9 cellular contexts compared by ENCODE assay signal in genomic region chr15:89654311-89654761, GRCh38. TPM values are rescaled to one million over a fixed set of nuclear protein-coding genes. Genes with fewer than 3 reads are reported as not detected.
DNase-seq lines count a peak whose midpoint lies in the region; ATAC-seq, FAIRE-seq and TF ChIP-seq lines count a peak whose summit lies in the region.
"Had no signal": no experiment of that assay in that cellular context is flagged by ENCODE, and none has a peak within 500 bp of the region (broad histone marks: within the 10 kb centered on the region; RNA-seq: fewer than 3 reads in every experiment).

No MANE protein-coding gene starts in this region.

- H3K27me3 Mint-ChIP-seq in T-helper 1 cell treated with Interleukin-12 subunit alpha and Interleukin-12 subunit beta and Interleukin-4 antibody, amounts not matched to agents 30 μg/mL and 1 μg/mL, for 36 hours (ENCODE audit: low read depth): peaks cover 42% of the 10 kb centered on the region
- peaks cover 51% of the 10 kb centered on the region for H3K27me3 Mint-ChIP-seq in activated naive CD8-positive, alpha-beta T cell treated with anti-CD3 and anti-CD28 coated beads for 36 hours
- peaks cover 1 to 15% (median 4%) of the 10 kb centered on the region in 3 donors for H3K27me3 Mint-ChIP-seq in immature natural killer cell (ENCODE audit: low read depth in 3 of 3)

- H3K9me3 Mint-ChIP-seq in T-helper 1 cell treated with Interleukin-12 subunit alpha and Interleukin-12 subunit beta and Interleukin-4 antibody, amounts not matched to agents 30 μg/mL and 1 μg/mL, for 36 hours: no peaks in the 10 kb centered on the region
- no peaks in the 10 kb centered on the region for H3K9me3 Mint-ChIP-seq in activated naive CD8-positive, alpha-beta T cell treated with anti-CD3 and anti-CD28 coated beads for 36 hours
- H3K9me3 Mint-ChIP-seq in immature natural killer cell: no peaks in the 10 kb centered on the region

- H3K27ac ChIP-seq in testis: peak overlapping the region in 1 of 2 donors; percentile 30

- peak overlapping the region; percentile 63 to 72 for H3K4me3 ChIP-seq in testis

- H3K36me3 Mint-ChIP-seq in T-helper 1 cell treated with Interleukin-12 subunit alpha and Interleukin-12 subunit beta and Interleukin-4 antibody, amounts not matched to agents 30 μg/mL and 1 μg/mL, for 36 hours (ENCODE audit: low read depth): peaks cover 4% of the 10 kb centered on the region
- peaks cover 3% of the 10 kb centered on the region for H3K36me3 Mint-ChIP-seq in activated naive CD8-positive, alpha-beta T cell treated with anti-CD3 and anti-CD28 coated beads for 36 hours
- H3K36me3 Mint-ChIP-seq in immature natural killer cell: peaks cover 0 to 5% (median 0%) of the 10 kb centered on the region in 3 donors

- peaks cover 10% of the 10 kb centered on the region for H3K4me1 Mint-ChIP-seq in T-helper 1 cell treated with Interleukin-12 subunit alpha and Interleukin-12 subunit beta and Interleukin-4 antibody, amounts not matched to agents 30 μg/mL and 1 μg/mL, for 36 hours (ENCODE audit: low read depth)
- H3K4me1 Mint-ChIP-seq in activated naive CD8-positive, alpha-beta T cell treated with anti-CD3 and anti-CD28 coated beads for 36 hours: peaks cover 19% of the 10 kb centered on the region
- peaks cover 11 to 16% of the 10 kb centered on the region in 2 donors for H3K4me1 Mint-ChIP-seq in immature natural killer cell

- no peaks in the 10 kb centered on the region for H3K36me3 ChIP-seq in testis (ENCODE audit: low read depth, missing control alignments)

- peak overlapping the region; percentile 78 for H3K4me3 Mint-ChIP-seq in T-helper 1 cell treated with Interleukin-12 subunit alpha and Interleukin-12 subunit beta and Interleukin-4 antibody, amounts not matched to agents 30 μg/mL and 1 μg/mL, for 36 hours
- H3K4me3 Mint-ChIP-seq in activated naive CD8-positive, alpha-beta T cell treated with anti-CD3 and anti-CD28 coated beads for 36 hours: peak overlapping the region; percentile 78
- peak overlapping the region; percentile 61 to 83 (median 80) for H3K4me3 Mint-ChIP-seq in immature natural killer cell

- H3K27ac Mint-ChIP-seq in T-helper 1 cell treated with Interleukin-12 subunit alpha and Interleukin-12 subunit beta and Interleukin-4 antibody, amounts not matched to agents 30 μg/mL and 1 μg/mL, for 36 hours: no peak overlapping the region
- peak overlapping the region; percentile 15 for H3K27ac Mint-ChIP-seq in activated naive CD8-positive, alpha-beta T cell treated with anti-CD3 and anti-CD28 coated beads for 36 hours
- peak overlapping the region in 1 of 6 donors; percentile 30 for H3K27ac Mint-ChIP-seq in immature natural killer cell

- H3K9me3 ChIP-seq in testis: no peaks in the 10 kb centered on the region

- intact Hi-C loops in testis (cut with DNase I; ENCODE audit: low total_unique reads): no loop called here

- peaks cover 5% of the 10 kb centered on the region for H3K4me1 ChIP-seq in testis

- FAIRE-seq in D721Med (lab: Jason Lieb, UNC): no peak

- DNase-seq in T-helper 1 cell: no peak
- DNase-seq in activated naive CD8-positive, alpha-beta T cell treated with anti-CD3 and anti-CD28 coated beads for 36 hours: no peak
- DNase-seq in immature natural killer cell: no peak
- DNase-seq in testis: no peak
- DNase-seq in D721Med (ENCODE audit: insufficient read length, low spot score): no peak
- no peak for DNase-seq in SHP77 (lab: John Stamatoyannopoulos, UW)
- DNase-seq: 8988T had no signal

- 33 to 35% methylated on average over 13 of the region's 13 CpGs for WGBS in testis, 2 donors

- no peak for TF ChIP-seq POLR2A in testis (IDR thresholded peaks at IDR 0.05)

- no peak for ATAC-seq in GM18498 (IDR thresholded peaks at IDR 0.05; ENCODE audit: unreplicated experiment)

- no peaks in the 10 kb centered on the region for H3K27me3 ChIP-seq in testis

- TF ChIP-seq CTCF in testis (IDR thresholded peaks at IDR 0.05): no peak
- TF ChIP-seq CTCF in D721Med (IDR thresholded peaks at IDR 0.05; ENCODE audit: insufficient read depth, missing control alignments): no peak

RNA-seq across cellular contexts. Expression of gene KIF7, which starts 0.9 kb away (rescaled TPM):
- total RNA-seq in activated naive CD8-positive, alpha-beta T cell treated with anti-CD3 and anti-CD28 coated beads for 36 hours: 1 to 10 TPM; 3.4 to 3.7 TPM
- under 1 TPM in 1 of 3 donors, not detected in 2; 0.16 TPM for polyA plus RNA-seq in immature natural killer cell
- 1 to 10 TPM; 5.6 to 7.6 TPM for total RNA-seq in testis
- 2.6 TPM for polyA plus RNA-seq in testis (ENCODE audit: insufficient read depth, low read depth, low replicate concordance)

RNA-seq across cellular contexts. Expression of gene PLIN1, which starts 24.8 kb away (rescaled TPM):
- under 1 TPM; 0.23 to 0.34 TPM for total RNA-seq in activated naive CD8-positive, alpha-beta T cell treated with anti-CD3 and anti-CD28 coated beads for 36 hours
- polyA plus RNA-seq in immature natural killer cell (not detected), testis (ENCODE audit: insufficient read depth, low read depth, low replicate concordance) (13.5 TPM)
- 10 to 100 TPM in 1 of 2 donors, 1 to 10 TPM in 1; 9.1 to 18.5 TPM for total RNA-seq in testis

RNA-seq across cellular contexts. Expression of gene PEX11A, which starts 36.2 kb away (rescaled TPM):
- total RNA-seq in activated naive CD8-positive, alpha-beta T cell treated with anti-CD3 and anti-CD28 coated beads for 36 hours: 1 to 10 TPM; 3.0 to 4.0 TPM
- polyA plus RNA-seq in immature natural killer cell (1 to 10 TPM; 3.1 to 5.9 (median 5.3) TPM), testis (ENCODE audit: insufficient read depth, low read depth, low replicate concordance) (31.8 TPM)
- 10 to 100 TPM; 12.3 to 15.0 TPM for total RNA-seq in testis

RNA-seq across cellular contexts. Expression of gene WDR93, which starts 36.3 kb away (rescaled TPM):
- total RNA-seq in activated naive CD8-positive, alpha-beta T cell treated with anti-CD3 and anti-CD28 coated beads for 36 hours: not detected
- polyA plus RNA-seq in immature natural killer cell (under 1 TPM in 2 of 3 donors, not detected in 1; 0.16 to 0.46 TPM), testis (ENCODE audit: insufficient read depth, low read depth, low replicate concordance) (31.9 TPM)
- 10 to 100 TPM in 1 of 2 donors, 1 to 10 TPM in 1; 8.1 to 12.3 TPM for total RNA-seq in testis

Comparison
In these comparisons a context has a peak if more than half of its experiments do, and no peak if none do; other contexts are left out.
1. RNA of gene PLIN1, which starts 24.8 kb away (total RNA-seq): 9.1 to 18.5 TPM in testis; 0.23 to 0.34 TPM in activated naive CD8-positive, alpha-beta T cell treated with anti-CD3 and anti-CD28 coated beads for 36 hours; every median in the first group is over 4 times any median in the second.
2. Peak in every context shown above with its lines, with median percentiles within 50 percentile points of each other: H3K4me3 Mint-ChIP-seq.